ENCODE assay signal across 8 cellular contexts in genomic region chr15:74541494-74542191, GRCh38. TPM values are rescaled to one million over a fixed set of nuclear protein-coding genes. Genes with fewer than 3 reads are reported as not detected.
DNase-seq lines count a peak whose midpoint lies in the region; ATAC-seq and TF ChIP-seq lines count a peak whose summit lies in the region.

No MANE protein-coding gene starts in this region.

- no peaks in the 10 kb centered on the region for H3K9me3 Mint-ChIP-seq in stimulated activated memory B cell treated with anti-CD40 and anti-IgM and Interleukin-4, amounts not matched to agents 10 μg/mL and 1 μg/mL and 100 μg/mL, for 72 hours

- TF ChIP-seq CTCF in GM06990 (IDR thresholded peaks at IDR 0.05; ENCODE audit: insufficient read depth, low read length, poor library complexity, severe bottlenecking) = no peak
- no peak for TF ChIP-seq CTCF in NB4 (IDR thresholded peaks at IDR 0.05; ENCODE audit: low read depth, low read length)

- peak overlapping the region; percentile 90 for H3K4me3 Mint-ChIP-seq in stimulated activated memory B cell treated with anti-CD40 and anti-IgM and Interleukin-4, amounts not matched to agents 10 μg/mL and 1 μg/mL and 100 μg/mL, for 72 hours

- peak overlapping the region; percentile 97 for H3K4me3 ChIP-seq in GM06990 (replicated peaks; ENCODE audit: low read depth, low read length)
- peak overlapping the region; percentile 95 for H3K4me3 ChIP-seq in H7 (ENCODE audit: insufficient read depth, low read depth, low read length)
- H3K4me3 ChIP-seq in NB4 (ENCODE audit: low read depth, low read length) = peak overlapping the region; percentile 74

- TF ChIP-seq POLR2A in NB4 (IDR thresholded peaks at IDR 0.05; ENCODE audit: extremely low read depth, insufficient read length) = no peak

- H3K4me1 Mint-ChIP-seq in stimulated activated memory B cell treated with anti-CD40 and anti-IgM and Interleukin-4, amounts not matched to agents 10 μg/mL and 1 μg/mL and 100 μg/mL, for 72 hours = peaks cover 52% of the 10 kb centered on the region

- peaks cover 8% of the 10 kb centered on the region for H3K36me3 ChIP-seq in GM06990 (ENCODE audit: control insufficient read depth, insufficient read depth, low read length)
- H3K36me3 ChIP-seq in H7 (replicated peaks; ENCODE audit: control insufficient read depth, insufficient read depth, low read length) = peaks cover 16% of the 10 kb centered on the region

- H3K27ac Mint-ChIP-seq in stimulated activated memory B cell treated with anti-CD40 and anti-IgM and Interleukin-4, amounts not matched to agents 10 μg/mL and 1 μg/mL and 100 μg/mL, for 72 hours = peak overlapping the region; percentile 81

- H3K27me3 Mint-ChIP-seq in stimulated activated memory B cell treated with anti-CD40 and anti-IgM and Interleukin-4, amounts not matched to agents 10 μg/mL and 1 μg/mL and 100 μg/mL, for 72 hours = no peaks in the 10 kb centered on the region

- H3K36me3 Mint-ChIP-seq in stimulated activated memory B cell treated with anti-CD40 and anti-IgM and Interleukin-4, amounts not matched to agents 10 μg/mL and 1 μg/mL and 100 μg/mL, for 72 hours = no peaks in the 10 kb centered on the region

- peak; percentile 54 for DNase-seq in GM06990 (ENCODE audit: extremely low read depth, insufficient read length)
- peak; percentile 75 for DNase-seq in H7
- peak; percentile 93 for DNase-seq in NB4 (ENCODE audit: low read depth)
- peak; percentile 16 to 60 for DNase-seq in activated CD4-positive, alpha-beta T cell treated with anti-CD3 and anti-CD28 coated beads, Interleukin-2, amount 50 U/mL, for 24 hours (ENCODE audit: low read depth in 1 of 2, low spot score in 1 of 2)
- DNase-seq in effector CD4-positive, alpha-beta T cell = peak; percentile 54
- peak; percentile 66 for DNase-seq in myocyte (ENCODE audit: low read depth)
- DNase-seq in NCI-H1048 (lab: John Stamatoyannopoulos, UW) = no peak

- peak; percentile 72 for ATAC-seq in stimulated activated memory B cell treated with anti-CD40 and anti-IgM and Interleukin-4, amounts not matched to agents 10 μg/mL and 1 μg/mL and 100 μg/mL, for 72 hours

- H3K27me3 ChIP-seq in GM06990 (replicated peaks; ENCODE audit: control insufficient read depth, insufficient read depth, low read length) = no peaks in the 10 kb centered on the region
- H3K27me3 ChIP-seq in H7 (ENCODE audit: control insufficient read depth, insufficient read depth, low read length) = no peaks in the 10 kb centered on the region

RNA-seq across cellular contexts. Expression of gene ARID3B, which starts 0.6 kb away (rescaled TPM):
- 65.9 and 68.0 TPM in 2 replicates for total RNA-seq in H7 (2014; rRNA removed; shearing (Covaris generic))
- 0.36 and 0.88 TPM in 2 replicates for total RNA-seq in myocyte
- 1.0 TPM for polyA plus RNA-seq in myocyte (2012)

Comparison
In these comparisons a context has a peak if more than half of its experiments do, and no peak if none do; other contexts are left out.
1. RNA of gene ARID3B, which starts 0.6 kb away (total RNA-seq): 65.9 to 68.0 TPM in H7; 0.36 to 0.88 TPM in myocyte; every median in the first group is over 10 times any median in the second.
2. Peak in every context shown above with its lines, with median percentiles within 50 percentile points of each other: H3K4me3 ChIP-seq.